In genomic region chr17:44171931-44172455, GRCh38 we compare ENCODE assay signal across 26 cellular contexts. TPM values are rescaled to one million over a fixed set of nuclear protein-coding genes. Genes with fewer than 3 reads are reported as not detected.
A peak's percentile ranks its signal among the peaks of the same experiment; 100 is the strongest.
DNase-seq lines count a peak whose midpoint lies in the region; ATAC-seq, FAIRE-seq and TF ChIP-seq lines count a peak whose summit lies in the region.
"Had no signal": no experiment of that assay in that cellular context is flagged by ENCODE, and none has a peak within 500 bp of the region (broad histone marks: within the 10 kb centered on the region; RNA-seq: fewer than 3 reads in every experiment).

No MANE protein-coding gene starts in this region.

- TF ChIP-seq CTCF in KMS-11 (conservative IDR thresholded peaks at IDR 0.05; ENCODE audit: low read depth, low read length) (no peak), H1 (IDR thresholded peaks at IDR 0.05; ENCODE audit: control extremely low read depth in 1 of 3, insufficient read depth in 1 of 3, low read depth in 1 of 3, low read length in 3 of 3) (no peak), progenitor cell of endocrine pancreas (IDR thresholded peaks at IDR 0.05; ENCODE audit: unreplicated experiment) (no peak), foreskin keratinocyte (conservative IDR thresholded peaks at IDR 0.05) (no peak)

- H2BK20ac ChIP-seq in H1 (ENCODE audit: low read length): no peak overlapping the region

- no peak overlapping the region for H2AK5ac ChIP-seq in H1 (ENCODE audit: low read depth, low read length)

- POLR2A ChIA-PET in H1 (lab: Charles Lee; ENCODE audit: partially characterized antibody): interaction anchor here (0.6 to 8.7 kb wide), 14 partner anchors 8 to 292 kb away, joined by 3 to 84 read pairs (median 4); partner anchors contain the start of genes HDAC5, LSM12 and TMUB2
- POLR2A ChIA-PET in activated CD4-positive, alpha-beta memory T cell treated with anti-CD3 and anti-CD28 coated beads for 36 hours (lab: Charles Lee): no interaction called here

- CTCF ChIA-PET in H1 (lab: Charles Lee; ENCODE audit: partially characterized antibody): interaction anchor here (0.9 to 8.1 kb wide), 13 partner anchors 12 to 182 kb away, joined by 3 to 61 read pairs (median 5); partner anchors contain the start of gene TMUB2
- CTCF ChIA-PET in activated CD4-positive, alpha-beta memory T cell treated with anti-CD3 and anti-CD28 coated beads for 36 hours (lab: Charles Lee): interaction anchor here (1.0 kb wide), 1 partner anchor 160 kb away, joined by 3 read pairs; no protein-coding TSS in a partner anchor

- H3K27ac ChIP-seq in KMS-11 (peak overlapping the region; percentile 92), H1 (ENCODE audit: low read depth, low read length) (no peak overlapping the region), foreskin keratinocyte (no peak overlapping the region)
- H3K27ac ChIP-seq: SJSA1, spleen had no signal

- 92% methylated on average over 17 of the region's 17 CpGs; no CpG with 5 or more reads in 1 of the 2 experiments for WGBS in H1 (ENCODE audit: extremely low coverage in 1 of 2, insufficient coverage in 1 of 2, insufficient read length in 1 of 2, insufficient replicate concordance in 2 of 2, low coverage in 1 of 2, low lambda C conversion rate in 2 of 2, missing lambda C conversion rate in 1 of 2), 2 experiments

- H4K20me1 ChIP-seq in KMS-11 (ENCODE audit: insufficient read depth): no peaks in the 10 kb centered on the region
- peaks cover 0 to 1% of the 10 kb centered on the region in 2 experiments for H4K20me1 ChIP-seq in H1 (replicated peaks in 1 of 2; ENCODE audit: control insufficient read depth in 1 of 2, insufficient read depth in 2 of 2, low read length in 2 of 2)

- H3K9me3 ChIP-seq in H1 (ENCODE audit: insufficient read depth in 2 of 2, low read depth in 1 of 2, low read length in 1 of 2): no peaks in the 10 kb centered on the region
- H3K9me3 ChIP-seq: SJSA1, spleen, stomach had no signal

- H3K4me2 ChIP-seq in KMS-11 (peak overlapping the region; percentile 90), H1 (ENCODE audit: insufficient read depth in 1 of 2, low read depth in 2 of 2, low read length in 2 of 2) (no peak overlapping the region)

- no peak overlapping the region for H4K91ac ChIP-seq in H1 (replicated peaks; ENCODE audit: insufficient read length, low read length)

- no peak overlapping the region for H3K4me3 ChIP-seq in KMS-11 (IDR thresholded peaks at IDR 0.05; ENCODE audit: insufficient read depth, low read depth, low read length)
- H3K4me3 ChIP-seq in H1 (ENCODE audit: extremely low read depth in 1 of 4, insufficient read depth in 2 of 4, low read depth in 3 of 4, low read length in 4 of 4): no peak overlapping the region
- H3K4me3 ChIP-seq: SJSA1, spleen had no signal

- no peak overlapping the region for H2BK15ac ChIP-seq in H1 (ENCODE audit: low read length)

- no peak for ATAC-seq in foreskin keratinocyte
- ATAC-seq: naive thymus-derived CD8-positive, alpha-beta T cell; Panc1 had no signal

- peaks cover 15% of the 10 kb centered on the region for H3K4me1 Mint-ChIP-seq in progenitor cell of endocrine pancreas (ENCODE audit: low read depth)
- peaks cover 9% of the 10 kb centered on the region for H3K4me1 Mint-ChIP-seq in activated CD4-positive, alpha-beta memory T cell treated with anti-CD3 and anti-CD28 coated beads for 36 hours (ENCODE audit: low read depth)

- H3K4me1 ChIP-seq in KMS-11 (ENCODE audit: low read depth, poor library complexity, severe bottlenecking): peaks cover 67% of the 10 kb centered on the region
- peaks cover 0 to 15% (median 8%) of the 10 kb centered on the region in 4 experiments; a peak in 5 of 7 replicates for H3K4me1 ChIP-seq in H1 (replicated peaks in 1 of 4; ENCODE audit: control insufficient read depth in 3 of 4, insufficient read depth in 4 of 4, low read length in 3 of 4)
- H3K4me1 ChIP-seq in foreskin keratinocyte: no peaks in the 10 kb centered on the region

- H2AFZ ChIP-seq in KMS-11 (ENCODE audit: low read depth) (no peak overlapping the region), H1 (ENCODE audit: low read length) (no peak overlapping the region)

- no peak overlapping the region for H3K23ac ChIP-seq in H1 (ENCODE audit: insufficient read length)

- no peaks in the 10 kb centered on the region for H3K9me3 Mint-ChIP-seq in progenitor cell of endocrine pancreas (ENCODE audit: low read depth)
- H3K9me3 Mint-ChIP-seq in activated CD4-positive, alpha-beta memory T cell treated with anti-CD3 and anti-CD28 coated beads for 36 hours: no peaks in the 10 kb centered on the region
- H3K9me3 Mint-ChIP-seq: activated B cell treated with CpG ODN at 0.5 μM for 24 hours; activated CD4-positive, alpha-beta memory T cell treated with anti-CD3 and anti-CD28 coated beads, Interleukin-2, amount 10 ng/mL, durations not matched to agents 7 days and 5 days; memory B cell; naive thymus-derived CD8-positive, alpha-beta T cell; type B pancreatic cell had no signal

- H4K8ac ChIP-seq in H1 (ENCODE audit: extremely low read depth, insufficient read depth, low read length): no peak overlapping the region

- no peak for FAIRE-seq in GM12891 (lab: Jason Lieb, UNC)
- FAIRE-seq in H1 (lab: Jason Lieb, UNC): no peak
- FAIRE-seq: kidney had no signal

- H3K27me3 ChIP-seq in KMS-11 (ENCODE audit: insufficient read depth, low read depth) (no peaks in the 10 kb centered on the region), H1 (replicated peaks in 1 of 4; ENCODE audit: control insufficient read depth in 3 of 4, extremely low read depth in 1 of 4, insufficient read depth in 3 of 4, low read length in 3 of 4) (no peaks in the 10 kb centered on the region), foreskin keratinocyte (peaks cover 4% of the 10 kb centered on the region)
- H3K27me3 ChIP-seq: SJSA1, spleen, stomach had no signal

- H3K18ac ChIP-seq in H1 (ENCODE audit: extremely low read depth, low read length): no peak overlapping the region

- peak overlapping the region; percentile 53 for H3K4ac ChIP-seq in H1 (replicated peaks; ENCODE audit: insufficient read length, low read depth, low read length)

- no peak overlapping the region for H2BK120ac ChIP-seq in H1 (replicated peaks; ENCODE audit: low read depth, low read length)

- no peak overlapping the region for H4K5ac ChIP-seq in H1 (ENCODE audit: insufficient read length, low read depth, low read length)

- H3K56ac ChIP-seq in H1 (replicated peaks; ENCODE audit: insufficient read length, low read depth, low read length): no peak overlapping the region

- H3K9ac ChIP-seq in KMS-11 (no peak overlapping the region; the same call in 1 of the 2 replicates), H1 (replicated peaks in 1 of 4; ENCODE audit: extremely low read depth in 1 of 4, low read depth in 3 of 4, low read length in 3 of 4) (no peak overlapping the region)

- peaks cover 5% of the 10 kb centered on the region for H3K36me3 Mint-ChIP-seq in progenitor cell of endocrine pancreas (ENCODE audit: insufficient read depth)
- peaks cover 9% of the 10 kb centered on the region for H3K36me3 Mint-ChIP-seq in activated CD4-positive, alpha-beta memory T cell treated with anti-CD3 and anti-CD28 coated beads for 36 hours

- H3K79me2 ChIP-seq in KMS-11 (ENCODE audit: insufficient read depth, low read depth) (peaks cover 9% of the 10 kb centered on the region; the same call in 1 of the 2 replicates), H1 (ENCODE audit: control insufficient read depth in 1 of 2, insufficient read depth in 2 of 2, low read length in 2 of 2) (no peaks in the 10 kb centered on the region)

- peak overlapping the region; percentile 52 for H3K27ac Mint-ChIP-seq in progenitor cell of endocrine pancreas
- no peak overlapping the region for H3K27ac Mint-ChIP-seq in activated CD4-positive, alpha-beta memory T cell treated with anti-CD3 and anti-CD28 coated beads for 36 hours
- H3K27ac Mint-ChIP-seq: activated B cell treated with CpG ODN at 0.5 μM for 24 hours; activated CD4-positive, alpha-beta memory T cell treated with anti-CD3 and anti-CD28 coated beads, Interleukin-2, amount 10 ng/mL, durations not matched to agents 7 days and 5 days; memory B cell; type B pancreatic cell had no signal

- H3K36me3 ChIP-seq in KMS-11 (ENCODE audit: insufficient read depth): no peaks in the 10 kb centered on the region
- peaks cover 0 to 8% (median 3%) of the 10 kb centered on the region in 4 experiments; a peak in 4 of 8 replicates for H3K36me3 ChIP-seq in H1 (ENCODE audit: control insufficient read depth in 2 of 4, insufficient read depth in 4 of 4, low read length in 3 of 4)

- no peak overlapping the region for H3K14ac ChIP-seq in H1 (ENCODE audit: insufficient read length)

- H3K79me1 ChIP-seq in H1 (ENCODE audit: low read depth, low read length): no peaks in the 10 kb centered on the region

- H3K27me3 Mint-ChIP-seq in progenitor cell of endocrine pancreas: no peaks in the 10 kb centered on the region
- no peaks in the 10 kb centered on the region for H3K27me3 Mint-ChIP-seq in activated CD4-positive, alpha-beta memory T cell treated with anti-CD3 and anti-CD28 coated beads for 36 hours
- H3K27me3 Mint-ChIP-seq: activated B cell treated with CpG ODN at 0.5 μM for 24 hours; activated CD4-positive, alpha-beta memory T cell treated with anti-CD3 and anti-CD28 coated beads, Interleukin-2, amount 10 ng/mL, durations not matched to agents 7 days and 5 days; memory B cell; naive thymus-derived CD8-positive, alpha-beta T cell; type B pancreatic cell had no signal

- no peaks in the 10 kb centered on the region for H3K23me2 ChIP-seq in H1 (ENCODE audit: low read depth, low read length)

- no peak overlapping the region for H3K4me3 Mint-ChIP-seq in progenitor cell of endocrine pancreas (ENCODE audit: low read depth)
- H3K4me3 Mint-ChIP-seq in activated CD4-positive, alpha-beta memory T cell treated with anti-CD3 and anti-CD28 coated beads for 36 hours: no peak overlapping the region
- H3K4me3 Mint-ChIP-seq: activated B cell treated with CpG ODN at 0.5 μM for 24 hours; activated CD4-positive, alpha-beta memory T cell treated with anti-CD3 and anti-CD28 coated beads, Interleukin-2, amount 10 ng/mL, durations not matched to agents 7 days and 5 days; memory B cell; type B pancreatic cell had no signal

- TF ChIP-seq RAD21 in H1 (IDR thresholded peaks at IDR 0.05 in 1 of 2, conservative IDR thresholded peaks at IDR 0.05 in 1 of 2; ENCODE audit: low read depth in 2 of 2, low read length in 2 of 2): no peak

- DNase-seq in GM12891 (ENCODE audit: insufficient read length, low spot score): no peak
- DNase-seq in H1 (ENCODE audit: low read depth in 1 of 2, low spot score in 2 of 2): no peak
- DNase-seq in progenitor cell of endocrine pancreas (ENCODE audit: low spot score, unreplicated experiment): no peak
- DNase-seq in foreskin keratinocyte: no peak
- no peak for DNase-seq in activated CD4-positive, alpha-beta memory T cell treated with anti-CD3 and anti-CD28 coated beads for 36 hours
- no peak for DNase-seq in NCI-H226
- DNase-seq: activated B cell treated with CpG ODN at 0.5 μM for 24 hours; activated CD4-positive, alpha-beta memory T cell treated with anti-CD3 and anti-CD28 coated beads, Interleukin-2, amount 10 ng/mL, durations not matched to agents 7 days and 5 days; AML-193; KBM-7; kidney; naive thymus-derived CD8-positive, alpha-beta T cell; NCI-H2029; NCI-H345; spleen; stimulated activated CD4-positive, alpha-beta T cell treated with anti-CD3 and anti-CD28 coated beads, Interleukin-4, amount 100 ng/mL, for 24 hours; stomach; T-helper 2 cell had no signal

- peak overlapping the region; percentile 49; the same call in 1 of the 2 replicates for H2BK5ac ChIP-seq in H1 (ENCODE audit: low read depth, low read length)

- TF ChIP-seq EP300 in H1 (IDR thresholded peaks at IDR 0.05; ENCODE audit: borderline replicate concordance in 1 of 2, low read depth in 2 of 2, low read length in 2 of 2): no peak

- no peak overlapping the region for H2BK12ac ChIP-seq in H1 (ENCODE audit: low read depth, low read length)

- intact Hi-C loops in activated CD4-positive, alpha-beta memory T cell treated with anti-CD3 and anti-CD28 coated beads for 36 hours (cut with micrococcal nuclease): no loop called here

- TF ChIP-seq POLR2A in GM12891 (IDR thresholded peaks at IDR 0.05; ENCODE audit: low read depth, low read length) (0 out of 2 replicates have a peak, but pooled peaks have one; percentile 15), H1 (IDR thresholded peaks at IDR 0.05; ENCODE audit: control extremely low read depth in 1 of 2, low read depth in 2 of 2, low read length in 2 of 2) (no peak)

RNA-seq across cellular contexts. Expression of gene ASB16, which starts 1.5 kb away (rescaled TPM):
- polyA plus RNA-seq in GM12891 (2012; ENCODE audit: low read depth, missing spikeins): 0.83 TPM
- total RNA-seq in H1 (2021; fragmentation: NEBNext Ultra II Directional; extraction: Animal tissue kit (Norgen Biotek cat#: 25700)): 0.19 TPM in 1 of 2 replicates, not detected in the other
- 0.05 and 0.09 TPM in 2 replicates for polyA plus RNA-seq in H1 (2011; rRNA removed)
- polyA plus RNA-seq in H1 (2011; cell fraction: cytosol; rRNA removed): 0.05 TPM
- polyA plus RNA-seq in H1 (2011; cell fraction: nucleus; rRNA removed): 0.17 TPM
- polyA plus RNA-seq in H1 (2012, experiment 1 of 2): 1.7 to 2.5 TPM (median 2.3 TPM) in 4 replicates
- 0.79 TPM for polyA plus RNA-seq in H1 (2012, experiment 2 of 2)
- polyA plus RNA-seq in H1 (2013, experiment 1 of 2): 0.06 TPM
- polyA plus RNA-seq in H1 (2013, experiment 2 of 2): 0.04 TPM
- 0.10 TPM in 1 of 2 replicates, not detected in the other for polyA minus RNA-seq in H1 (2011; rRNA and poly(A)+ RNA removed)
- not detected for polyA minus RNA-seq in H1 (2011; cell fraction: cytosol; rRNA and poly(A)+ RNA removed)
- not detected for polyA minus RNA-seq in H1 (2011; cell fraction: nucleus; rRNA and poly(A)+ RNA removed)
- total RNA-seq in progenitor cell of endocrine pancreas: 0.49 and 0.89 TPM in 2 replicates
- total RNA-seq in foreskin keratinocyte: not detected in 2 replicates
- polyA plus RNA-seq in foreskin keratinocyte: not detected in 2 replicates
- under 1 TPM in 1 of 2 experiments, not detected in 1; 0.19 TPM for total RNA-seq in activated CD4-positive, alpha-beta memory T cell treated with anti-CD3 and anti-CD28 coated beads for 36 hours
- total RNA-seq: activated B cell treated with CpG ODN at 0.5 μM for 24 hours; dermis microvascular lymphatic vessel endothelial cell; fibroblast of villous mesenchyme; naive thymus-derived CD8-positive, alpha-beta T cell; pulmonary artery endothelial cell; SJSA1 had no signal

RNA-seq across cellular contexts. Expression of gene TMUB2, which starts 14.8 kb away (rescaled TPM):
- polyA plus RNA-seq in GM12891 (2012; ENCODE audit: low read depth, missing spikeins): 22.5 TPM
- 15.7 and 18.5 TPM in 2 replicates for total RNA-seq in H1 (2021; fragmentation: NEBNext Ultra II Directional; extraction: Animal tissue kit (Norgen Biotek cat#: 25700))
- 30.5 and 34.7 TPM in 2 replicates for polyA plus RNA-seq in H1 (2011; rRNA removed)
- polyA plus RNA-seq in H1 (2011; cell fraction: cytosol; rRNA removed): 35.0 TPM
- 123 TPM for polyA plus RNA-seq in H1 (2011; cell fraction: nucleus; rRNA removed)
- polyA plus RNA-seq in H1 (2012, experiment 1 of 2): 20.5 to 27.2 TPM (median 24.5 TPM) in 4 replicates
- 25.0 TPM for polyA plus RNA-seq in H1 (2012, experiment 2 of 2)
- polyA plus RNA-seq in H1 (2013, experiment 1 of 2): 20.5 TPM
- polyA plus RNA-seq in H1 (2013, experiment 2 of 2): 20.9 TPM
- 17.9 and 21.7 TPM in 2 replicates for polyA minus RNA-seq in H1 (2011; rRNA and poly(A)+ RNA removed)
- 10.3 TPM for polyA minus RNA-seq in H1 (2011; cell fraction: cytosol; rRNA and poly(A)+ RNA removed)
- polyA minus RNA-seq in H1 (2011; cell fraction: nucleus; rRNA and poly(A)+ RNA removed): 18.4 TPM
- 48.5 and 50.3 TPM in 2 replicates for total RNA-seq in progenitor cell of endocrine pancreas
- total RNA-seq in foreskin keratinocyte: 20.3 and 20.4 TPM in 2 replicates
- polyA plus RNA-seq in foreskin keratinocyte: 23.7 and 25.7 TPM in 2 replicates
- 10 to 100 TPM; 21.8 to 21.9 TPM for total RNA-seq in activated CD4-positive, alpha-beta memory T cell treated with anti-CD3 and anti-CD28 coated beads for 36 hours

RNA-seq across cellular contexts. Expression of gene ATXN7L3, which starts 27.7 kb away (rescaled TPM):
- polyA plus RNA-seq in GM12891 (2012; ENCODE audit: low read depth, missing spikeins): 25.2 TPM
- 103 and 106 TPM in 2 replicates for total RNA-seq in H1 (2021; fragmentation: NEBNext Ultra II Directional; extraction: Animal tissue kit (Norgen Biotek cat#: 25700))
- polyA plus RNA-seq in H1 (2011; rRNA removed): 53.7 and 72.5 TPM in 2 replicates
- polyA plus RNA-seq in H1 (2011; cell fraction: cytosol; rRNA removed): 64.5 TPM
- polyA plus RNA-seq in H1 (2011; cell fraction: nucleus; rRNA removed): 132 TPM
- polyA plus RNA-seq in H1 (2012, experiment 1 of 2): 47.6 to 71.4 TPM (median 64.4 TPM) in 4 replicates
- polyA plus RNA-seq in H1 (2012, experiment 2 of 2): 60.9 TPM
- polyA plus RNA-seq in H1 (2013, experiment 1 of 2): 50.8 TPM
- 46.4 TPM for polyA plus RNA-seq in H1 (2013, experiment 2 of 2)
- 51.4 and 62.5 TPM in 2 replicates for polyA minus RNA-seq in H1 (2011; rRNA and poly(A)+ RNA removed)
- polyA minus RNA-seq in H1 (2011; cell fraction: cytosol; rRNA and poly(A)+ RNA removed): 36.7 TPM
- polyA minus RNA-seq in H1 (2011; cell fraction: nucleus; rRNA and poly(A)+ RNA removed): 68.0 TPM
- total RNA-seq in progenitor cell of endocrine pancreas: 117 and 135 TPM in 2 replicates
- 43.5 and 45.3 TPM in 2 replicates for total RNA-seq in foreskin keratinocyte
- 26.6 and 28.7 TPM in 2 replicates for polyA plus RNA-seq in foreskin keratinocyte
- total RNA-seq in activated CD4-positive, alpha-beta memory T cell treated with anti-CD3 and anti-CD28 coated beads for 36 hours: 10 to 100 TPM; 63.4 to 69.7 TPM

RNA-seq across cellular contexts. Expression of gene HROB, which starts 30.3 kb away (rescaled TPM):
- polyA plus RNA-seq in GM12891 (2012; ENCODE audit: low read depth, missing spikeins): 6.7 TPM
- 18.8 and 19.4 TPM in 2 replicates for total RNA-seq in H1 (2021; fragmentation: NEBNext Ultra II Directional; extraction: Animal tissue kit (Norgen Biotek cat#: 25700))
- polyA plus RNA-seq in H1 (2011; rRNA removed) (21.6 and 24.1 TPM in 2 replicates), foreskin keratinocyte (8.8 and 9.3 TPM in 2 replicates)
- 17.5 TPM for polyA plus RNA-seq in H1 (2011; cell fraction: cytosol; rRNA removed)
- 32.1 TPM for polyA plus RNA-seq in H1 (2011; cell fraction: nucleus; rRNA removed)
- polyA plus RNA-seq in H1 (2012, experiment 1 of 2): 16.3 to 20.8 TPM (median 17.6 TPM) in 4 replicates
- polyA plus RNA-seq in H1 (2012, experiment 2 of 2): 16.8 TPM
- 10.8 TPM for polyA plus RNA-seq in H1 (2013, experiment 1 of 2)
- 10.3 TPM for polyA plus RNA-seq in H1 (2013, experiment 2 of 2)
- polyA minus RNA-seq in H1 (2011; rRNA and poly(A)+ RNA removed): 35.7 and 36.8 TPM in 2 replicates
- polyA minus RNA-seq in H1 (2011; cell fraction: cytosol; rRNA and poly(A)+ RNA removed): 17.8 TPM
- 18.6 TPM for polyA minus RNA-seq in H1 (2011; cell fraction: nucleus; rRNA and poly(A)+ RNA removed)
- total RNA-seq in progenitor cell of endocrine pancreas (10.1 and 12.8 TPM in 2 replicates), foreskin keratinocyte (11.1 and 12.9 TPM in 2 replicates)
- total RNA-seq in activated CD4-positive, alpha-beta memory T cell treated with anti-CD3 and anti-CD28 coated beads for 36 hours: 10 to 100 TPM; 17.9 to 19.8 TPM

RNA-seq across cellular contexts. Expression of gene UBTF, which starts 47.5 kb away (rescaled TPM):
- 46.6 TPM for polyA plus RNA-seq in GM12891 (2012; ENCODE audit: low read depth, missing spikeins)
- 102 and 106 TPM in 2 replicates for total RNA-seq in H1 (2021; fragmentation: NEBNext Ultra II Directional; extraction: Animal tissue kit (Norgen Biotek cat#: 25700))
- polyA plus RNA-seq in H1 (2011; rRNA removed) (14.7 and 18.0 TPM in 2 replicates), foreskin keratinocyte (28.8 and 32.1 TPM in 2 replicates)
- 31.4 TPM for polyA plus RNA-seq in H1 (2011; cell fraction: cytosol; rRNA removed)
- polyA plus RNA-seq in H1 (2011; cell fraction: nucleus; rRNA removed): 55.2 TPM
- polyA plus RNA-seq in H1 (2012, experiment 1 of 2): 66.1 to 73.3 TPM (median 70.8 TPM) in 4 replicates
- polyA plus RNA-seq in H1 (2012, experiment 2 of 2): 36.4 TPM
- 64.9 TPM for polyA plus RNA-seq in H1 (2013, experiment 1 of 2)
- 63.5 TPM for polyA plus RNA-seq in H1 (2013, experiment 2 of 2)
- polyA minus RNA-seq in H1 (2011; rRNA and poly(A)+ RNA removed): 24.9 and 28.4 TPM in 2 replicates
- 30.1 TPM for polyA minus RNA-seq in H1 (2011; cell fraction: cytosol; rRNA and poly(A)+ RNA removed)
- 42.4 TPM for polyA minus RNA-seq in H1 (2011; cell fraction: nucleus; rRNA and poly(A)+ RNA removed)
- total RNA-seq in progenitor cell of endocrine pancreas (94.2 and 100 TPM in 2 replicates), foreskin keratinocyte (49.8 and 56.0 TPM in 2 replicates)
- 100 to 1,000 TPM; 112 to 118 TPM for total RNA-seq in activated CD4-positive, alpha-beta memory T cell treated with anti-CD3 and anti-CD28 coated beads for 36 hours
